In genomic region chr7:37724732-37725131, GRCh38 we compare ENCODE assay signal across 15 cellular contexts. TPM values are rescaled to one million over a fixed set of nuclear protein-coding genes. Genes with fewer than 3 reads are reported as not detected.
"Had no signal": no experiment of that assay in that cellular context is flagged by ENCODE, and none has a peak within 500 bp of the region (broad histone marks: within the 10 kb centered on the region; RNA-seq: fewer than 3 reads in every experiment).

No MANE protein-coding gene starts in this region.

- DNase-seq: cortex of kidney; dorsolateral prefrontal cortex; effector CD8-positive, alpha-beta T cell; foreskin melanocyte; left lung; mucosa of descending colon; naive thymus-derived CD8-positive, alpha-beta T cell; small intestine; stimulated activated CD4-positive, alpha-beta T cell treated with anti-CD3 and anti-CD28 coated beads, Interleukin-12 subunit alpha, Interleukin-12 subunit beta, amount 100 ng/mL, for 4 hours; stimulated activated naive CD4-positive, alpha-beta T cell; thyroid gland had no signal

- H3K9me3 Mint-ChIP-seq: central memory CD8-positive, alpha-beta T cell; naive thymus-derived CD8-positive, alpha-beta T cell had no signal

- ATAC-seq: left lung; mucosa of descending colon; naive thymus-derived CD8-positive, alpha-beta T cell had no signal

- H3K27me3 Mint-ChIP-seq: central memory CD8-positive, alpha-beta T cell had no signal

- H3K36me3 Mint-ChIP-seq: naive thymus-derived CD8-positive, alpha-beta T cell had no signal

- H3K4me3 Mint-ChIP-seq: central memory CD8-positive, alpha-beta T cell; naive thymus-derived CD8-positive, alpha-beta T cell had no signal

RNA-seq across cellular contexts. Expression of gene GPR141, which starts 41.2 kb away (rescaled TPM):
- total RNA-seq: glomerular endothelial cell; naive thymus-derived CD8-positive, alpha-beta T cell; osteoblast; pulmonary artery endothelial cell had no signal
